In the genomic region with DNA sequence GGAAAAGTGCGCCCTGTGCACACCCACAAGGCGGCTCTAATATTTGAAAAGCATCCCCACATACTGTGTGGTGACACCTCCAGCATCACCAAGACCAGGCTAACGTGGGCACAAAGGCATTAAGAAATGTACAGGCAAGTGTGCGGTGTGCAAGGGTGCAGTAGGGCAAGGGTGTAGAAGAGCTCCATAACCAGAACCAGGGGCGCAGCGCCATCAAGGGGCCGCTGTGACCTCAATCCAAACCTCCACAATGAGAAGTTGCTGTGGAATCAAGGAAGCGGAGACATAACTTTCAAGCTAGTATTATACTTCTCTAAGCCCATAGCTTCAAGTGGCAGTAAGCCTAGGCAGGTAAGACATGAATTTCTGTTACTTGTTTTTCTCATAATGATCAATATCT, we compare ENCODE assay signal across 12 cellular contexts. TPM values are rescaled to one million over a fixed set of nuclear protein-coding genes. Genes with fewer than 3 reads are reported as not detected.
DNase-seq lines count a peak whose midpoint lies in the region; TF ChIP-seq lines count a peak whose summit lies in the region.
"Had no signal": no experiment of that assay in that cellular context is flagged by ENCODE, and none has a peak within 500 bp of the region (broad histone marks: within the 10 kb centered on the region; RNA-seq: fewer than 3 reads in every experiment).

No MANE protein-coding gene starts in this region.

- in situ Hi-C loops in GM13977 (cut with MboI; ENCODE audit: low pct_unique_long_range_greater_than_20kb, low sequenced_read_pairs, unreplicated experiment) (no loop called here), SK-MEL-5 (cut with HindIII; ENCODE audit: low pct_unique_long_range_greater_than_20kb, low sequenced_read_pairs) (no loop called here)

- DNase-seq in Daoy (ENCODE audit: low read depth) = peak; percentile 23
- DNase-seq in GM13977 (ENCODE audit: low spot score) = no peak
- DNase-seq in SK-MEL-5 (ENCODE audit: low read depth, low spot score) = peak; percentile 61
- peak; percentile 61 for DNase-seq in islet precursor cell
- no peak for DNase-seq in activated naive CD4-positive, alpha-beta T cell treated with anti-CD3 and anti-CD28 coated beads for 36 hours
- no peak for DNase-seq in activated CD8-positive, alpha-beta memory T cell treated with anti-CD3 and anti-CD28 coated beads, Interleukin-2, amount 50 U/mL, for 48 hours
- DNase-seq in NCI-H2107 treated with DMSO at 0.1 percent for 48 hours (lab: John Stamatoyannopoulos, UW; ENCODE audit: unreplicated experiment) = no peak
- DNase-seq in dedifferentiated amniotic fluid mesenchymal stem cell (ENCODE audit: extremely low spot score) = no peak
- DNase-seq: activated CD8-positive, alpha-beta memory T cell treated with anti-CD3 and anti-CD28 coated beads, Interleukin-2, amount 10 ng/mL, durations not matched to agents 7 days and 5 days; activated naive CD8-positive, alpha-beta T cell treated with anti-CD3 and anti-CD28 coated beads for 36 hours; NCI-H2029 treated with DMSO at 0.1 percent for 48 hours; small intestine had no signal

- no peaks in the 10 kb centered on the region for H3K4me1 Mint-ChIP-seq in activated naive CD4-positive, alpha-beta T cell treated with anti-CD3 and anti-CD28 coated beads for 36 hours (ENCODE audit: low read depth)
- H3K4me1 Mint-ChIP-seq: activated CD8-positive, alpha-beta memory T cell treated with anti-CD3 and anti-CD28 coated beads, Interleukin-2, amount 10 ng/mL, durations not matched to agents 7 days and 5 days; activated naive CD8-positive, alpha-beta T cell treated with anti-CD3 and anti-CD28 coated beads for 36 hours had no signal

- no peak overlapping the region for H3K27ac Mint-ChIP-seq in activated naive CD4-positive, alpha-beta T cell treated with anti-CD3 and anti-CD28 coated beads for 36 hours
- H3K27ac Mint-ChIP-seq: activated CD8-positive, alpha-beta memory T cell treated with anti-CD3 and anti-CD28 coated beads, Interleukin-2, amount 10 ng/mL, durations not matched to agents 7 days and 5 days; activated naive CD8-positive, alpha-beta T cell treated with anti-CD3 and anti-CD28 coated beads for 36 hours had no signal

- peak; percentile 35 for TF ChIP-seq CTCF in GM13977 (IDR thresholded peaks at IDR 0.05; ENCODE audit: extremely low read depth, insufficient read depth, missing control alignments)

- intact Hi-C loops in activated naive CD4-positive, alpha-beta T cell treated with anti-CD3 and anti-CD28 coated beads for 36 hours (cut with micrococcal nuclease) = no loop called here

- no peaks in the 10 kb centered on the region for H3K9me3 Mint-ChIP-seq in activated naive CD4-positive, alpha-beta T cell treated with anti-CD3 and anti-CD28 coated beads for 36 hours
- H3K9me3 Mint-ChIP-seq: activated naive CD8-positive, alpha-beta T cell treated with anti-CD3 and anti-CD28 coated beads for 36 hours had no signal

- CTCF ChIA-PET in activated naive CD4-positive, alpha-beta T cell treated with anti-CD3 and anti-CD28 coated beads for 36 hours (lab: Charles Lee) = no interaction called here

- no peaks in the 10 kb centered on the region for H3K27me3 Mint-ChIP-seq in activated naive CD4-positive, alpha-beta T cell treated with anti-CD3 and anti-CD28 coated beads for 36 hours (ENCODE audit: low read depth)
- H3K27me3 Mint-ChIP-seq: activated CD8-positive, alpha-beta memory T cell treated with anti-CD3 and anti-CD28 coated beads, Interleukin-2, amount 10 ng/mL, durations not matched to agents 7 days and 5 days had no signal

- H3K4me3 Mint-ChIP-seq in activated naive CD4-positive, alpha-beta T cell treated with anti-CD3 and anti-CD28 coated beads for 36 hours = no peak overlapping the region
- H3K4me3 Mint-ChIP-seq: activated CD8-positive, alpha-beta memory T cell treated with anti-CD3 and anti-CD28 coated beads, Interleukin-2, amount 10 ng/mL, durations not matched to agents 7 days and 5 days; activated naive CD8-positive, alpha-beta T cell treated with anti-CD3 and anti-CD28 coated beads for 36 hours had no signal

- H3K36me3 Mint-ChIP-seq in activated naive CD4-positive, alpha-beta T cell treated with anti-CD3 and anti-CD28 coated beads for 36 hours (ENCODE audit: low read depth) = no peaks in the 10 kb centered on the region
- H3K36me3 Mint-ChIP-seq: activated CD8-positive, alpha-beta memory T cell treated with anti-CD3 and anti-CD28 coated beads, Interleukin-2, amount 10 ng/mL, durations not matched to agents 7 days and 5 days; activated naive CD8-positive, alpha-beta T cell treated with anti-CD3 and anti-CD28 coated beads for 36 hours had no signal

RNA-seq across cellular contexts. Expression of a gene that starts 13.0 kb away (rescaled TPM):
- 2.8 and 3.4 TPM in 2 replicates for total RNA-seq in Daoy (2014; rRNA removed; shearing (Covaris generic))
- 2.0 and 2.2 TPM in 2 replicates for total RNA-seq in SK-MEL-5 (2014; rRNA removed; shearing (Covaris generic))
- polyA plus RNA-seq in SK-MEL-5 (2015; cell fraction: cytosol; rRNA removed) = 1.9 and 2.2 TPM in 2 replicates
- polyA plus RNA-seq in SK-MEL-5 (2015; cell fraction: nucleus; rRNA removed) = 4.2 and 4.6 TPM in 2 replicates
- total RNA-seq in activated naive CD4-positive, alpha-beta T cell treated with anti-CD3 and anti-CD28 coated beads for 36 hours = under 1 TPM; 0.05 to 0.10 TPM

Comparison
In these comparisons a context has a peak if more than half of its experiments do, and no peak if none do; other contexts are left out.
1. DNase-seq: peak in Daoy (single experiment), SK-MEL-5 (single experiment) and islet precursor cell (single experiment); none in GM13977 (single experiment), activated naive CD4-positive, alpha-beta T cell treated with anti-CD3 and anti-CD28 coated beads for 36 hours (single experiment), activated CD8-positive, alpha-beta memory T cell treated with anti-CD3 and anti-CD28 coated beads, Interleukin-2, amount 50 U/mL, for 48 hours (single experiment), NCI-H2107 treated with DMSO at 0.1 percent for 48 hours (single experiment) and dedifferentiated amniotic fluid mesenchymal stem cell (single experiment).